17 cellular contexts compared by ENCODE assay signal in genomic region chr6:18837013-18837412, GRCh38.
A peak's percentile ranks its signal among the peaks of the same experiment; 100 is the strongest.
DNase-seq lines count a peak whose midpoint lies in the region; ATAC-seq and TF ChIP-seq lines count a peak whose summit lies in the region.
"Had no signal": no experiment of that assay in that cellular context is flagged by ENCODE, and none has a peak within 500 bp of the region (broad histone marks: within the 10 kb centered on the region; RNA-seq: fewer than 3 reads in every experiment).

No MANE protein-coding gene starts in this region.

- no peaks in the 10 kb centered on the region for H3K36me3 ChIP-seq in SK-N-SH (replicated peaks in 1 of 2; ENCODE audit: control insufficient read depth in 1 of 2, insufficient read depth in 2 of 2, low read length in 1 of 2)
- no peaks in the 10 kb centered on the region for H3K36me3 ChIP-seq in mesenchymal stem cell (ENCODE audit: control insufficient read depth in 1 of 2, insufficient read depth in 2 of 2, low read depth in 1 of 2, low read length in 2 of 2)
- no peaks in the 10 kb centered on the region for H3K36me3 ChIP-seq in left lung
- H3K36me3 ChIP-seq: BLaER1 treated with 17β-estradiol and CSF1 and Interleukin-3, amounts not matched to agents 10 nM and 100 nM had no signal

- no peak for TF ChIP-seq CTCF in SK-N-SH (IDR thresholded peaks at IDR 0.05)
- TF ChIP-seq CTCF in left lung (IDR thresholded peaks at IDR 0.05) = no peak

- no peaks in the 10 kb centered on the region for H3K79me1 ChIP-seq in mesenchymal stem cell (replicated peaks; ENCODE audit: low read length, poor library complexity, severe bottlenecking)

- no peak for TF ChIP-seq RAD21 in SK-N-SH (IDR thresholded peaks at IDR 0.05; ENCODE audit: low read length)

- intact Hi-C loops in left lung (cut with DNase I) = no loop called here

- ATAC-seq in SK-N-SH treated with all-trans-retinoic acid at 6 μM for 48 hours (no peak), left lung (no peak)
- ATAC-seq: A549; CD8-positive, alpha-beta T cell had no signal

- WGBS in SK-N-SH (ENCODE audit: low lambda C conversion rate) = 6% methylated on average over 3 of the region's 3 CpGs
- WGBS in mesenchymal stem cell = 64% methylated on average over 3 of the region's 3 CpGs

- H3K4ac ChIP-seq in mesenchymal stem cell (ENCODE audit: low read depth in 1 of 2, low read length in 2 of 2) = no peak overlapping the region

- H3F3A ChIP-seq in SK-N-SH (replicated peaks; ENCODE audit: insufficient read depth) = no peaks in the 10 kb centered on the region

- no peak overlapping the region for H3K23ac ChIP-seq in mesenchymal stem cell (ENCODE audit: low read length in 2 of 2)

- H3K4me2 ChIP-seq in SK-N-SH (no peak overlapping the region), mesenchymal stem cell (ENCODE audit: low read length, poor library complexity, severe bottlenecking) (no peak overlapping the region)
- H3K4me2 ChIP-seq: A549; BLaER1 treated with 17β-estradiol and CSF1 and Interleukin-3, amounts not matched to agents 10 nM and 100 nM had no signal

- H3K9ac ChIP-seq in SK-N-SH (no peak overlapping the region), mesenchymal stem cell (ENCODE audit: low read length) (no peak overlapping the region)
- H3K9ac ChIP-seq: BLaER1 treated with 17β-estradiol and CSF1 and Interleukin-3, amounts not matched to agents 10 nM and 100 nM had no signal

- peak overlapping the region; percentile 15 for H4K91ac ChIP-seq in mesenchymal stem cell (ENCODE audit: low read length)

- H3K79me2 ChIP-seq in SK-N-SH (ENCODE audit: insufficient read depth) = no peaks in the 10 kb centered on the region

- no peak overlapping the region for H4K8ac ChIP-seq in mesenchymal stem cell (ENCODE audit: low read length)

- H2BK120ac ChIP-seq in mesenchymal stem cell (ENCODE audit: low read depth, low read length) = no peak overlapping the region

- CTCF ChIA-PET in SK-N-SH (lab: Yijun Ruan, JAX) = no interaction called here

- no peak overlapping the region for H2BK15ac ChIP-seq in mesenchymal stem cell (ENCODE audit: low read depth, poor library complexity, severe bottlenecking)

- H3K14ac ChIP-seq in mesenchymal stem cell (ENCODE audit: low read length in 2 of 2) = no peak overlapping the region

- H3K9me3 ChIP-seq in SK-N-SH (no peaks in the 10 kb centered on the region), mesenchymal stem cell (ENCODE audit: control insufficient read depth, low read length) (peaks cover 20% of the 10 kb centered on the region), left lung (no peaks in the 10 kb centered on the region)
- H3K9me3 ChIP-seq: A549; BLaER1 treated with 17β-estradiol and CSF1 and Interleukin-3, amounts not matched to agents 10 nM and 100 nM; Caco-2 had no signal

- TF ChIP-seq EP300 in SK-N-SH (IDR thresholded peaks at IDR 0.05; ENCODE audit: borderline replicate concordance in 1 of 2, low read depth in 1 of 2, low read length in 1 of 2) = no peak

- H2AFZ ChIP-seq in SK-N-SH (ENCODE audit: low read depth) (no peak overlapping the region), mesenchymal stem cell (ENCODE audit: low read depth, low read length) (no peak overlapping the region)

- no peaks in the 10 kb centered on the region for H3K27me3 ChIP-seq in SK-N-SH (ENCODE audit: insufficient read depth)
- H3K27me3 ChIP-seq in mesenchymal stem cell (ENCODE audit: control insufficient read depth in 1 of 2, insufficient read depth in 1 of 2, low read length in 2 of 2) = no peaks in the 10 kb centered on the region
- no peaks in the 10 kb centered on the region for H3K27me3 ChIP-seq in left lung
- H3K27me3 ChIP-seq: BLaER1 treated with 17β-estradiol and CSF1 and Interleukin-3, amounts not matched to agents 10 nM and 100 nM had no signal

- H2AK5ac ChIP-seq in mesenchymal stem cell (ENCODE audit: low read length, severe bottlenecking) = no peak overlapping the region

- no peaks in the 10 kb centered on the region for H3K9me2 ChIP-seq in SK-N-SH

- H3K4me3 ChIP-seq in SK-N-SH (ENCODE audit: low read depth in 2 of 2, low read length in 1 of 2) (no peak overlapping the region), mesenchymal stem cell (ENCODE audit: insufficient read depth in 1 of 2, low read depth in 1 of 2, low read length in 2 of 2) (no peak overlapping the region), left lung (no peak overlapping the region)
- H3K4me3 ChIP-seq: A549; BLaER1 treated with 17β-estradiol and CSF1 and Interleukin-3, amounts not matched to agents 10 nM and 100 nM had no signal

- H3K27ac ChIP-seq in SK-N-SH (ENCODE audit: low read depth in 2 of 2, low read length in 1 of 2) (no peak overlapping the region), mesenchymal stem cell (ENCODE audit: low read length, poor library complexity, severe bottlenecking) (no peak overlapping the region), left lung (no peak overlapping the region)
- H3K27ac ChIP-seq: 22Rv1; A549; BLaER1 treated with 17β-estradiol and CSF1 and Interleukin-3, amounts not matched to agents 10 nM and 100 nM; C4-2B had no signal

- H3K4me1 ChIP-seq in SK-N-SH (ENCODE audit: control insufficient read depth in 1 of 2, insufficient read depth in 2 of 2, low read depth in 1 of 2, low read length in 1 of 2) (no peaks in the 10 kb centered on the region), mesenchymal stem cell (ENCODE audit: control insufficient read depth, insufficient read depth, low read depth, low read length) (no peaks in the 10 kb centered on the region), left lung (no peaks in the 10 kb centered on the region)
- H3K4me1 ChIP-seq: A549; BLaER1 treated with 17β-estradiol and CSF1 and Interleukin-3, amounts not matched to agents 10 nM and 100 nM; Caco-2 had no signal

- no peak overlapping the region for H3K18ac ChIP-seq in mesenchymal stem cell (ENCODE audit: low read depth in 1 of 2, low read length in 2 of 2)

- no peak overlapping the region for H2BK12ac ChIP-seq in mesenchymal stem cell (ENCODE audit: low read length in 2 of 2)

- H4K20me1 ChIP-seq in SK-N-SH (ENCODE audit: insufficient read depth) = no peaks in the 10 kb centered on the region
- H4K20me1 ChIP-seq: BLaER1 treated with 17β-estradiol and CSF1 and Interleukin-3, amounts not matched to agents 10 nM and 100 nM had no signal

- DNase-seq in SK-N-SH (no peak), NCI-H446 treated with DMSO at 0.1 percent for 48 hours (lab: John Stamatoyannopoulos, UW) (peak; percentile 20), mesenchymal stem cell (no peak), left lung (no peak)
- no peak for DNase-seq in activated CD4-positive, alpha-beta T cell treated with anti-CD3 and anti-CD28 coated beads, Interleukin-2, amount 50 U/mL, for 1 hour
- DNase-seq: AML-193; Caco-2; Calu3; CD4-positive, alpha-beta T cell; CD8-positive, alpha-beta T cell; DMS79 treated with DMSO at 0.1 percent for 48 hours; GF-D8 had no signal

- H2BK5ac ChIP-seq in mesenchymal stem cell (ENCODE audit: low read depth, low read length, poor library complexity, severe bottlenecking) = no peak overlapping the region

- POLR2A ChIA-PET in SK-N-SH (lab: Yijun Ruan, JAX) = no interaction called here

TF ChIP-seq in SK-N-SH treated with all-trans-retinoic acid at 6 μM for 48 hours, 23 proteins besides CTCF, POLR2A, EP300 and RAD21 (continues in another document):
- peak; percentile 55; the same call in 1 of the 2 replicates for TF ChIP-seq TCF4 (CRISPR knock-in tag; IDR thresholded peaks at IDR 0.05; ENCODE audit: borderline replicate concordance)

TF ChIP-seq in SK-N-SH, 30 proteins besides CTCF, POLR2A, EP300 and RAD21:
- no peak for TF ChIP-seq POLR2AphosphoS5 (IDR thresholded peaks at IDR 0.05; ENCODE audit: low read depth, low read length)
- no peak for TF ChIP-seq SMC3 (IDR thresholded peaks at IDR 0.05; ENCODE audit: low read depth, low read length)
- no peak for TF ChIP-seq RXRA (IDR thresholded peaks at IDR 0.05; ENCODE audit: borderline replicate concordance, low read depth)
- TF ChIP-seq, protein P1, sequence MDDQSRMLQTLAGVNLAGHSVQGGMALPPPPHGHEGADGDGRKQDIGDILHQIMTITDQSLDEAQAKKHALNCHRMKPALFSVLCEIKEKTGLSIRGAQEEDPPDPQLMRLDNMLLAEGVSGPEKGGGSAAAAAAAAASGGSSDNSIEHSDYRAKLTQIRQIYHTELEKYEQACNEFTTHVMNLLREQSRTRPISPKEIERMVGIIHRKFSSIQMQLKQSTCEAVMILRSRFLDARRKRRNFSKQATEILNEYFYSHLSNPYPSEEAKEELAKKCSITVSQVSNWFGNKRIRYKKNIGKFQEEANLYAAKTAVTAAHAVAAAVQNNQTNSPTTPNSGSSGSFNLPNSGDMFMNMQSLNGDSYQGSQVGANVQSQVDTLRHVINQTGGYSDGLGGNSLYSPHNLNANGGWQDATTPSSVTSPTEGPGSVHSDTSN (IDR thresholded peaks at IDR 0.05) = no peak
- TF ChIP-seq EZH2phosphoT487 (IDR thresholded peaks at IDR 0.05; ENCODE audit: borderline replicate concordance, low read depth) = no peak
- no peak for TF ChIP-seq FOSL2 (IDR thresholded peaks at IDR 0.05; ENCODE audit: borderline replicate concordance, low read depth)
- no peak for TF ChIP-seq USF2 (IDR thresholded peaks at IDR 0.05; ENCODE audit: borderline replicate concordance, low read depth, low read length)
- TF ChIP-seq, protein P2, sequence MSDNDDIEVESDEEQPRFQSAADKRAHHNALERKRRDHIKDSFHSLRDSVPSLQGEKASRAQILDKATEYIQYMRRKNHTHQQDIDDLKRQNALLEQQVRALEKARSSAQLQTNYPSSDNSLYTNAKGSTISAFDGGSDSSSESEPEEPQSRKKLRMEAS (IDR thresholded peaks at IDR 0.05; ENCODE audit: low read depth) = no peak
- no peak for TF ChIP-seq GATA2 (CRISPR knock-in tag; IDR thresholded peaks at IDR 0.05)
- TF ChIP-seq RFX5 (IDR thresholded peaks at IDR 0.05; ENCODE audit: low read length) = no peak
- no peak for TF ChIP-seq TEAD4 (IDR thresholded peaks at IDR 0.05; ENCODE audit: borderline replicate concordance, insufficient read depth)
- no peak for TF ChIP-seq TAF1 (IDR thresholded peaks at IDR 0.05; ENCODE audit: borderline replicate concordance, low read depth, low read length)
- TF ChIP-seq SIN3A (IDR thresholded peaks at IDR 0.05; ENCODE audit: borderline replicate concordance, low read depth, low read length) = no peak
- TF ChIP-seq FOXM1 (IDR thresholded peaks at IDR 0.05; ENCODE audit: low read depth) = no peak
